Comparison of ENCODE assay signal across 8 cellular contexts in genomic region chr17:40191237-40192208, GRCh38. TPM values are rescaled to one million over a fixed set of nuclear protein-coding genes. Genes with fewer than 3 reads are reported as not detected.
DNase-seq lines count a peak whose midpoint lies in the region; ATAC-seq, FAIRE-seq and TF ChIP-seq lines count a peak whose summit lies in the region.

No MANE protein-coding gene starts in this region.

- no peaks in the 10 kb centered on the region; the same call in 2 of the 3 replicates for H3K36me3 ChIP-seq in K562 (ENCODE audit: control insufficient read depth, insufficient read depth, low read length)
- H3K36me3 ChIP-seq in iPS DF 6.9 (ENCODE audit: control insufficient read depth, insufficient read depth, low read length), result 0 out of 2 replicates have a peak, but pooled peaks cover 5% of the 10 kb centered on the region
- H3K36me3 ChIP-seq in gastrocnemius medialis, result no peaks in the 10 kb centered on the region
- peaks cover 2% of the 10 kb centered on the region; the same call in 1 of the 2 replicates for H3K36me3 ChIP-seq in HAP-1 (replicated peaks)

- TF ChIP-seq CTCF in CD14-positive monocyte (IDR thresholded peaks at IDR 0.05), result peak; percentile 71
- TF ChIP-seq CTCF in K562 (IDR thresholded peaks at IDR 0.05 in 2 of 3, conservative IDR thresholded peaks at IDR 0.05 in 1 of 3; ENCODE audit: insufficient read depth in 2 of 3, low read depth in 1 of 3, low read length in 3 of 3), result peak; percentile 85 to 88 (median 87)
- TF ChIP-seq CTCF in gastrocnemius medialis (IDR thresholded peaks at IDR 0.05 in 4 of 5, conservative IDR thresholded peaks at IDR 0.05 in 1 of 5), result peak; percentile 31 to 65 (median 50)

- no peaks in the 10 kb centered on the region for H3K9me1 ChIP-seq in K562 (ENCODE audit: control insufficient read depth, insufficient read depth, low read length)

- H3K27ac ChIP-seq in K562 (ENCODE audit: extremely low read depth, low read depth, low read length) (no peak overlapping the region), iPS DF 6.9 (ENCODE audit: low read length) (no peak overlapping the region), gastrocnemius medialis (peak overlapping the region in 1 of 4 donors; percentile 32)

- 2% methylated on average over 42 of the region's 60 CpGs for WGBS in K562 (ENCODE audit: insufficient coverage, low coverage, missing lambda C conversion rate)
- WGBS in iPS DF 6.9 (ENCODE audit: insufficient coverage, insufficient read length), result no CpG with 5 or more reads among the region's 60 CpGs

- H3K27ac Mint-ChIP-seq in CD14-positive monocyte, result peak overlapping the region in 2 of 7 donors; percentile 59 to 71

- peaks cover 3 to 26% of the 10 kb centered on the region in 2 experiments; a peak in 3 of 5 replicates for H3K4me1 ChIP-seq in K562 (replicated peaks in 1 of 2; ENCODE audit: control insufficient read depth in 2 of 2, insufficient read depth in 2 of 2, low read length in 2 of 2)
- H3K4me1 ChIP-seq in iPS DF 6.9 (ENCODE audit: control insufficient read depth, insufficient read depth, low read length), result peaks cover 6% of the 10 kb centered on the region
- H3K4me1 ChIP-seq in gastrocnemius medialis, result peaks cover 0 to 15% of the 10 kb centered on the region in 2 donors
- H3K4me1 ChIP-seq in HAP-1, result no peaks in the 10 kb centered on the region

- intact Hi-C loops in CD14-positive monocyte (cut with micrococcal nuclease), result no loop called here
- intact Hi-C loops in K562 (cut with micrococcal nuclease), result loop anchor here (1.0 to 5.0 kb wide), 2 partner anchors 78 to 179 kb away; no protein-coding TSS in a partner anchor
- intact Hi-C loops in gastrocnemius medialis (cut with DNase I; ENCODE audit: low total_unique reads), result no loop called here

- H3K9me3 Mint-ChIP-seq in CD14-positive monocyte, result peaks cover 0 to 5% (median 0%) of the 10 kb centered on the region in 7 donors

- TF ChIP-seq EP300 in K562 (IDR thresholded peaks at IDR 0.05; ENCODE audit: low read length), result 0 out of 2 replicates have a peak, but pooled peaks have one; percentile 16

- DNase-seq in CD14-positive monocyte (ENCODE audit: low spot score) (peak; percentile 71), Kasumi-1 (lab: John Stamatoyannopoulos, UW) (peak; percentile 50 to 61), T1000 (lab: John Stamatoyannopoulos, UW) (peak; percentile 61), K562 (ENCODE audit: extremely low read depth in 1 of 4, low spot score in 3 of 4) (peak; percentile 80 to 86 (median 84)), iPS DF 6.9 (ENCODE audit: low read depth, low spot score) (no peak), gastrocnemius medialis (peak; percentile 27 to 52), HAP-1 (ENCODE audit: low spot score in 2 of 2) (no peak)

- POLR2A ChIA-PET in K562 (lab: Yijun Ruan, JAX), result interaction anchor here (0.6 to 1.9 kb wide), 10 partner anchors 10 to 593 kb away, joined by 3 to 7 read pairs (median 3); partner anchors contain the start of genes CASC3 and THRA

- peak overlapping the region; percentile 94 to 97 for H3K4me3 Mint-ChIP-seq in CD14-positive monocyte

- peak; percentile 42 to 74; a peak in 3 of 4 replicates for TF ChIP-seq RAD21 in K562 (CRISPR knock-in tag; conservative IDR thresholded peaks at IDR 0.05 in 1 of 2, IDR thresholded peaks at IDR 0.05 in 1 of 2)

- peak overlapping the region in 1 of 2 experiments; percentile 87; a peak in 2 of 4 replicates for H3K9ac ChIP-seq in K562 (ENCODE audit: insufficient read depth in 1 of 2, low read depth in 2 of 2, low read length in 2 of 2)

- H3K4me3 ChIP-seq in K562 (peak overlapping the region; percentile 46), iPS DF 6.9 (ENCODE audit: low read length) (peak overlapping the region; percentile 93), gastrocnemius medialis (peak overlapping the region; percentile 54 to 65 (median 60)), HAP-1 (no peak overlapping the region)

- peak overlapping the region; percentile 97 for H2AFZ ChIP-seq in K562 (ENCODE audit: low read depth, low read length)

- no peak for TF ChIP-seq POLR2A in K562 (conservative IDR thresholded peaks at IDR 0.05)
- no peak for TF ChIP-seq POLR2A in gastrocnemius medialis (IDR thresholded peaks at IDR 0.05)

- peak; percentile 88 for FAIRE-seq in K562 (lab: Jason Lieb, UNC)

- no peaks in the 10 kb centered on the region for H3K9me3 ChIP-seq in K562 (replicated peaks; ENCODE audit: control insufficient read depth, insufficient read depth, low read depth, low read length)
- H3K9me3 ChIP-seq in iPS DF 6.9 (ENCODE audit: control insufficient read depth, insufficient read depth, low read length), result no peaks in the 10 kb centered on the region
- H3K9me3 ChIP-seq in gastrocnemius medialis, result no peaks in the 10 kb centered on the region
- no peaks in the 10 kb centered on the region for H3K9me3 ChIP-seq in HAP-1

- ATAC-seq in GM19452 (IDR thresholded peaks at IDR 0.05; ENCODE audit: unreplicated experiment) (peak; percentile 62), K562 (peak; percentile 96), gastrocnemius medialis (peak; percentile 73 to 81)

- H3K27me3 ChIP-seq in K562 (ENCODE audit: control insufficient read depth in 2 of 2, insufficient read depth in 2 of 2, low read length in 2 of 2) (no peaks in the 10 kb centered on the region), iPS DF 6.9 (ENCODE audit: control insufficient read depth, insufficient read depth, low read length) (no peaks in the 10 kb centered on the region), gastrocnemius medialis (no peaks in the 10 kb centered on the region), HAP-1 (ENCODE audit: low read depth) (no peaks in the 10 kb centered on the region)

- in situ Hi-C loops in K562 (cut with MboI) (loop anchor here (5.0 kb wide), 1 partner anchor 96 kb away; the partner anchor contains the start of gene CDC6), gastrocnemius medialis (cut with MboI; ENCODE audit: low sequenced_read_pairs in 4 of 4) (no loop called here), HAP-1 (cut with MboI; ENCODE audit: low sequenced_read_pairs) (no loop called here)

- CTCF ChIA-PET in K562 (lab: Yijun Ruan, JAX; ENCODE audit: low intra/inter-chr PET ratio), result interaction anchor here (0.7 to 1.3 kb wide), 2 partner anchors 100 to 178 kb away, joined by 3 read pairs; no protein-coding TSS in a partner anchor

- peaks cover 15 to 19% (median 15%) of the 10 kb centered on the region in 3 donors for H3K27me3 Mint-ChIP-seq in CD14-positive monocyte (ENCODE audit: low read depth in 3 of 3)

- H3K4me1 Mint-ChIP-seq in CD14-positive monocyte, result peaks cover 21% of the 10 kb centered on the region

- BruUV-seq in K562 (replicated peaks; lab: Mats Ljungman, UMichigan), result no TSS peak

- no peaks in the 10 kb centered on the region for H4K20me1 ChIP-seq in K562 (replicated peaks; ENCODE audit: control insufficient read depth, insufficient read depth, low read length)

- no peaks in the 10 kb centered on the region for H3K79me2 ChIP-seq in K562 (ENCODE audit: control insufficient read depth, insufficient read depth, low read length)

- peaks cover 9 to 11% of the 10 kb centered on the region in 2 donors for H3K36me3 Mint-ChIP-seq in CD14-positive monocyte

- H3K4me2 ChIP-seq in K562 (ENCODE audit: insufficient read depth, low read length), result peak overlapping the region; percentile 75

RNA-seq across cellular contexts. Expression of gene RAPGEFL1, which starts 14.3 kb away (rescaled TPM):
- polyA plus RNA-seq in CD14-positive monocyte, result under 1 TPM; 0.09 to 0.10 TPM
- 22.1 and 46.9 TPM in 2 replicates for total RNA-seq in K562 (2011; cell fraction: chromatin; rRNA removed; ENCODE audit: low replicate concordance)
- 18.2 and 24.0 TPM in 2 replicates for total RNA-seq in K562 (2011; cell fraction: nucleolus; rRNA removed)
- total RNA-seq in K562 (2011; cell fraction: nucleoplasm; rRNA removed), result 17.4 and 20.8 TPM in 2 replicates
- 1.8 and 2.1 TPM in 2 replicates for total RNA-seq in K562 (2014; rRNA removed)
- 1.5 and 1.6 TPM in 2 replicates for total RNA-seq in K562 (2014; rRNA removed; fragmentation: Illumina TruSeq; extraction: Trizol)
- 1.5 and 1.8 TPM in 2 replicates for total RNA-seq in K562 (2015; rRNA removed; fragmentation: Illumina TruSeq; extraction: Trizol)
- 3.6 and 4.1 TPM in 2 replicates for total RNA-seq in K562 (2021)
- 2.4 and 2.9 TPM in 2 replicates for polyA plus RNA-seq in K562 (2011; rRNA removed)
- 1.4 and 4.0 TPM in 2 replicates for polyA plus RNA-seq in K562 (2011; cell fraction: cytosol; rRNA removed)
- polyA plus RNA-seq in K562 (2011; cell fraction: nucleus; rRNA removed), result 9.7 and 22.8 TPM in 2 replicates
- 2.0 and 2.5 TPM in 2 replicates for polyA plus RNA-seq in K562 (2012)
- 1.9 and 2.8 TPM in 2 replicates for polyA plus RNA-seq in K562 (2014; fragmentation: Illumina TruSeq; extraction: Trizol)
- under 1 TPM; 0.18 to 0.50 TPM for polyA plus RNA-seq in K562 (2014; fragmentation: Nextera tagmentation; extraction: Ambion mirVana)
- polyA plus RNA-seq in K562 (2014; rRNA removed), result 2.2 and 2.6 TPM in 2 replicates
- 1.9 and 2.9 TPM in 2 replicates for polyA minus RNA-seq in K562 (2011; rRNA and poly(A)+ RNA removed)
- polyA minus RNA-seq in K562 (2011; cell fraction: cytosol; rRNA and poly(A)+ RNA removed), result 2.1 and 4.2 TPM in 2 replicates
- 4.2 and 7.1 TPM in 2 replicates for polyA minus RNA-seq in K562 (2011; cell fraction: nucleus; rRNA and poly(A)+ RNA removed)
- 1 to 10 TPM; 1.8 to 5.8 (median 5.2) TPM for total RNA-seq in gastrocnemius medialis

RNA-seq across cellular contexts. Expression of gene WIPF2, which starts 27.6 kb away (rescaled TPM):
- polyA plus RNA-seq in CD14-positive monocyte, result 1 to 10 TPM; 5.2 to 9.7 TPM
- total RNA-seq in K562 (2011; cell fraction: chromatin; rRNA removed; ENCODE audit: low replicate concordance), result 16.7 and 19.5 TPM in 2 replicates
- total RNA-seq in K562 (2011; cell fraction: nucleolus; rRNA removed), result 7.8 and 9.5 TPM in 2 replicates
- 11.8 and 19.5 TPM in 2 replicates for total RNA-seq in K562 (2011; cell fraction: nucleoplasm; rRNA removed)
- 4.0 and 5.3 TPM in 2 replicates for total RNA-seq in K562 (2014; rRNA removed)
- total RNA-seq in K562 (2014; rRNA removed; fragmentation: Illumina TruSeq; extraction: Trizol), result 4.5 and 5.1 TPM in 2 replicates
- total RNA-seq in K562 (2015; rRNA removed; fragmentation: Illumina TruSeq; extraction: Trizol), result 4.9 and 5.3 TPM in 2 replicates
- total RNA-seq in K562 (2021), result 13.9 and 15.0 TPM in 2 replicates
- 3.6 and 5.3 TPM in 2 replicates for polyA plus RNA-seq in K562 (2011; rRNA removed)
- polyA plus RNA-seq in K562 (2011; cell fraction: cytosol; rRNA removed), result 2.3 and 4.4 TPM in 2 replicates
- polyA plus RNA-seq in K562 (2011; cell fraction: nucleus; rRNA removed), result 2.7 and 5.2 TPM in 2 replicates
- 11.7 and 13.9 TPM in 2 replicates for polyA plus RNA-seq in K562 (2012)
- polyA plus RNA-seq in K562 (2014; fragmentation: Illumina TruSeq; extraction: Trizol), result 10.7 and 11.0 TPM in 2 replicates
- 1 to 10 TPM; 3.9 to 4.5 TPM for polyA plus RNA-seq in K562 (2014; fragmentation: Nextera tagmentation; extraction: Ambion mirVana)
- polyA plus RNA-seq in K562 (2014; rRNA removed), result 6.5 and 7.9 TPM in 2 replicates
- polyA minus RNA-seq in K562 (2011; rRNA and poly(A)+ RNA removed), result 3.7 and 3.8 TPM in 2 replicates
- 3.1 and 3.5 TPM in 2 replicates for polyA minus RNA-seq in K562 (2011; cell fraction: cytosol; rRNA and poly(A)+ RNA removed)
- 2.3 and 2.8 TPM in 2 replicates for polyA minus RNA-seq in K562 (2011; cell fraction: nucleus; rRNA and poly(A)+ RNA removed)
- total RNA-seq in gastrocnemius medialis, result 1 to 10 TPM; 4.6 to 6.2 (median 5.4) TPM

RNA-seq across cellular contexts. Expression of gene CASC3, which starts 51.2 kb away (rescaled TPM):
- polyA plus RNA-seq in CD14-positive monocyte, result 10 to 100 TPM; 19.0 to 30.2 TPM
- 240 and 242 TPM in 2 replicates for total RNA-seq in K562 (2011; cell fraction: chromatin; rRNA removed; ENCODE audit: low replicate concordance)
- 98.2 and 103 TPM in 2 replicates for total RNA-seq in K562 (2011; cell fraction: nucleolus; rRNA removed)
- total RNA-seq in K562 (2011; cell fraction: nucleoplasm; rRNA removed), result 184 and 228 TPM in 2 replicates
- total RNA-seq in K562 (2014; rRNA removed), result 21.5 and 30.8 TPM in 2 replicates
- 38.2 and 38.7 TPM in 2 replicates for total RNA-seq in K562 (2014; rRNA removed; fragmentation: Illumina TruSeq; extraction: Trizol)
- total RNA-seq in K562 (2015; rRNA removed; fragmentation: Illumina TruSeq; extraction: Trizol), result 34.4 and 36.5 TPM in 2 replicates
- total RNA-seq in K562 (2021), result 57.5 and 61.1 TPM in 2 replicates
- polyA plus RNA-seq in K562 (2011; rRNA removed), result 43.3 and 51.8 TPM in 2 replicates
- 29.1 and 32.3 TPM in 2 replicates for polyA plus RNA-seq in K562 (2011; cell fraction: cytosol; rRNA removed)
- 191 and 220 TPM in 2 replicates for polyA plus RNA-seq in K562 (2011; cell fraction: nucleus; rRNA removed)
- polyA plus RNA-seq in K562 (2012), result 48.8 and 57.5 TPM in 2 replicates
- polyA plus RNA-seq in K562 (2014; fragmentation: Illumina TruSeq; extraction: Trizol), result 56.5 and 65.1 TPM in 2 replicates
- polyA plus RNA-seq in K562 (2014; fragmentation: Nextera tagmentation; extraction: Ambion mirVana), result 10 to 100 TPM; 12.5 to 16.9 TPM
- polyA plus RNA-seq in K562 (2014; rRNA removed), result 35.2 and 38.9 TPM in 2 replicates
- 30.6 and 33.1 TPM in 2 replicates for polyA minus RNA-seq in K562 (2011; rRNA and poly(A)+ RNA removed)
- polyA minus RNA-seq in K562 (2011; cell fraction: cytosol; rRNA and poly(A)+ RNA removed), result 13.3 and 20.1 TPM in 2 replicates
- 26.1 and 31.4 TPM in 2 replicates for polyA minus RNA-seq in K562 (2011; cell fraction: nucleus; rRNA and poly(A)+ RNA removed)
- total RNA-seq in gastrocnemius medialis, result 10 to 100 TPM; 35.8 to 41.3 (median 39.8) TPM

Comparison
In these comparisons a context has a peak if more than half of its experiments do, and no peak if none do; other contexts are left out.
1. DNase-seq: peak in CD14-positive monocyte (single experiment), Kasumi-1 (2 of 2), T1000 (single experiment), K562 (4 of 4) and gastrocnemius medialis (2 of 2); none in iPS DF 6.9 (single experiment) and HAP-1 (0 of 2).
2. Peak in every context shown above with its lines, with median percentiles within 50 percentile points of each other: CTCF ChIP-seq and ATAC-seq.